Comparison of ENCODE assay signal across 8 cellular contexts in genomic region chr1:39575191-39576015, GRCh38. TPM values are rescaled to one million over a fixed set of nuclear protein-coding genes. Genes with fewer than 3 reads are reported as not detected.
DNase-seq lines count a peak whose midpoint lies in the region; ATAC-seq, FAIRE-seq and TF ChIP-seq lines count a peak whose summit lies in the region.

No MANE protein-coding gene starts in this region.

- peak overlapping the region; percentile 86 for H3K4me2 ChIP-seq in keratinocyte (ENCODE audit: control insufficient read depth, extremely low read depth, insufficient read depth, low read depth, low read length)

- peaks cover 20% of the 10 kb centered on the region for H3K4me1 ChIP-seq in keratinocyte (ENCODE audit: control insufficient read depth, extremely low read depth, insufficient read depth, low read length)

- H3K27ac ChIP-seq in WERI-Rb-1, result peak overlapping the region; percentile 85
- peak overlapping the region; percentile 3 for H3K27ac ChIP-seq in caudate nucleus (ENCODE audit: low read depth, low read length)
- H3K27ac ChIP-seq in keratinocyte (ENCODE audit: control insufficient read depth, insufficient read depth, low read length), result peak overlapping the region; percentile 75

- dilution Hi-C loops in keratinocyte (cut with MboI; ENCODE audit: extremely low pct_ligation_motif_present, low sequenced_read_pairs), result no loop called here

- H4K20me1 ChIP-seq in keratinocyte (ENCODE audit: control insufficient read depth, extremely low read depth, insufficient read depth, low read length), result peaks cover 50% of the 10 kb centered on the region

- no peaks in the 10 kb centered on the region for H3K27me3 ChIP-seq in WERI-Rb-1 (ENCODE audit: insufficient read depth, low read depth, severe bottlenecking)
- no peaks in the 10 kb centered on the region for H3K27me3 ChIP-seq in keratinocyte (ENCODE audit: control insufficient read depth, extremely low read depth, insufficient read depth, low read length)

- H2AFZ ChIP-seq in keratinocyte (ENCODE audit: control insufficient read depth, low read length), result no peak overlapping the region

- ATAC-seq in GM18498 (IDR thresholded peaks at IDR 0.05; ENCODE audit: unreplicated experiment), result peak; percentile 15

- H3K4me3 ChIP-seq in LNCaP clone FGC (ENCODE audit: low read depth, low read length) (peak overlapping the region; percentile 85), WERI-Rb-1 (ENCODE audit: low read depth, low read length) (peak overlapping the region; percentile 94), keratinocyte (ENCODE audit: control insufficient read depth in 2 of 3, extremely low read depth in 1 of 3, insufficient read depth in 2 of 3, low read depth in 1 of 3, low read length in 3 of 3) (peak overlapping the region; percentile 81 to 95 (median 82))

- H3K79me2 ChIP-seq in keratinocyte (ENCODE audit: control insufficient read depth, insufficient read depth, low read length), result peaks cover 62% of the 10 kb centered on the region

- TF ChIP-seq CTCF in LNCaP clone FGC (IDR thresholded peaks at IDR 0.05; ENCODE audit: control insufficient read depth, extremely low read depth, insufficient read depth) (no peak), WERI-Rb-1 (IDR thresholded peaks at IDR 0.05; ENCODE audit: low read depth, low read length) (no peak), keratinocyte (optimal IDR thresholded peaks at IDR 0.05 in 1 of 3, IDR thresholded peaks at IDR 0.05 in 1 of 3, conservative IDR thresholded peaks at IDR 0.05 in 1 of 3; ENCODE audit: extremely low read depth in 1 of 3, insufficient read depth in 2 of 3, low read length in 3 of 3) (no peak)

- FAIRE-seq in keratinocyte (lab: Jason Lieb, UNC), result no peak

- H3K9me3 ChIP-seq in WERI-Rb-1 (ENCODE audit: severe bottlenecking) (no peaks in the 10 kb centered on the region), keratinocyte (ENCODE audit: control insufficient read depth, low read depth, low read length) (no peaks in the 10 kb centered on the region)

- H3K9me1 ChIP-seq in keratinocyte (ENCODE audit: control insufficient read depth, extremely low read depth, insufficient read depth, low read length), result peaks cover 3% of the 10 kb centered on the region

- H3K9ac ChIP-seq in keratinocyte (ENCODE audit: control insufficient read depth, extremely low read depth, insufficient read depth, low read length), result peak overlapping the region; percentile 90

- DNase-seq in LNCaP clone FGC (ENCODE audit: low read depth), result no peak
- DNase-seq in WERI-Rb-1, result no peak
- DNase-seq in caudate nucleus (lab: John Stamatoyannopoulos, UW), result peak in 22 of 61 donors; percentile 4 to 50 (median 15)
- DNase-seq in keratinocyte (ENCODE audit: low read depth, low spot score), result no peak
- peak; percentile 39 for DNase-seq in stimulated activated CD4-positive, alpha-beta T cell treated with anti-CD3 and anti-CD28 coated beads, Interleukin-12 subunit alpha, Interleukin-12 subunit beta, amount 100 ng/mL, for 4 hours
- no peak for DNase-seq in MV-4-11 (lab: John Stamatoyannopoulos, UW)
- no peak for DNase-seq in GF-D8 (lab: John Stamatoyannopoulos, UW)

- H3K36me3 ChIP-seq in WERI-Rb-1 (peaks cover 40% of the 10 kb centered on the region), keratinocyte (ENCODE audit: control insufficient read depth in 2 of 2, extremely low read depth in 1 of 2, insufficient read depth in 2 of 2, low read length in 2 of 2) (peaks cover 25 to 45% of the 10 kb centered on the region in 2 experiments)

RNA-seq across cellular contexts. Expression of gene PABPC4, which starts 1.2 kb away (rescaled TPM):
- 85.2 to 135 TPM (median 94.4 TPM) in 3 replicates for polyA plus RNA-seq in keratinocyte
- 502 TPM for polyA plus RNA-seq in keratinocyte (2011; ENCODE audit: low read depth)
- 113 and 115 TPM in 2 replicates for polyA plus RNA-seq in keratinocyte (2011; cell fraction: cytosol; rRNA removed)
- polyA plus RNA-seq in keratinocyte (2011; cell fraction: nucleus; rRNA removed), result 133 and 151 TPM in 2 replicates
- 143 and 178 TPM in 2 replicates for polyA plus RNA-seq in keratinocyte (2012; ENCODE audit: low replicate concordance)
- polyA minus RNA-seq in keratinocyte, result 156 to 181 TPM (median 176 TPM) in 3 replicates
- polyA minus RNA-seq in keratinocyte (2011; cell fraction: cytosol; rRNA and poly(A)+ RNA removed), result 251 TPM
- 75.3 and 116 TPM in 2 replicates for polyA minus RNA-seq in keratinocyte (2011; cell fraction: nucleus; rRNA and poly(A)+ RNA removed)

Comparison
In these comparisons a context has a peak if more than half of its experiments do, and no peak if none do; other contexts are left out.
1. H3K27ac ChIP-seq: peak in every context shown above with its lines; median percentile 85 in WERI-Rb-1; 75 in keratinocyte; 3 in caudate nucleus.